25 cellular contexts compared by ENCODE assay signal in the genomic region with DNA sequence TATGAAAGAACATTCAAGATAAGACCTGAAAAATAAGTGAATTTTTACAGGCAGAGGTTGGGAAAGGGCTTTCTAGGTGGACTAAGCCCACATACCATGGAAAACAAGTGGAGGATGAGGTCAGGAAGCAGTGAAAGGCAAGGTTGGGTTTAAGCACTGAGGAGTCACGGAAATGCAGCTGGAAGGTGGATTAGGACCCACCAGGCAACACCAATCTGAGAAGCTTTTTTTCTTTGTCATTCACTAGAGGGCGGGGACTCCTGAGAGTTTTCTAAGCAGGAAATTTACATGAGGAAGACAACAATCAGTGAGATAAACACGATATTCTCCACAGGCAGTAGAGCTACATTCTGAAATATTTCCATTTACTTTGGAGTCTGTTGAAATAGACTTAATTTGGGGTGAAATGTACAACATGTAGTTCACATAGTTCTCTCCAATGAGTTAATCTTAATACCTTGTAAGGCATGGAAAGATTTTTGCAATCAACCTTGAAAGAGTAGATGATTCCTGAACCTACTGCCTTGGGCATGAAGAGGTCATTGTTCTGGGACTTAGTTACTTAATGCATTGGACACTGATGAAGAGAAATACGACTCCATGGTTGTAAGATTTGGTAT. TPM values are rescaled to one million over a fixed set of nuclear protein-coding genes. Genes with fewer than 3 reads are reported as not detected.
"Had no signal": no experiment of that assay in that cellular context is flagged by ENCODE, and none has a peak within 500 bp of the region (broad histone marks: within the 10 kb centered on the region; RNA-seq: fewer than 3 reads in every experiment).

No MANE protein-coding gene starts in this region.

- ATAC-seq: gastrocnemius medialis; left lobe of liver; naive thymus-derived CD4-positive, alpha-beta T cell; sciatic nerve; stimulated activated memory B cell treated with anti-CD40 and anti-IgM and Interleukin-4, amounts not matched to agents 10 μg/mL and 1 μg/mL and 100 μg/mL, for 72 hours had no signal

- H3K9me3 ChIP-seq: ascending aorta, esophagus muscularis mucosa, gastrocnemius medialis, transverse colon, vagina had no signal

- H3K36me3 ChIP-seq: ascending aorta, brain microvascular endothelial cell, esophagus muscularis mucosa, gastrocnemius medialis, transverse colon, vagina had no signal

- FAIRE-seq: small intestine had no signal

- H3K27ac ChIP-seq: ascending aorta, brain microvascular endothelial cell, esophagus muscularis mucosa, gastrocnemius medialis, transverse colon, vagina, VCaP had no signal

- H3K27me3 ChIP-seq: ascending aorta, esophagus muscularis mucosa, gastrocnemius medialis, vagina had no signal

- H3K4me3 ChIP-seq: ascending aorta, esophagus muscularis mucosa, gastrocnemius medialis, lung, transverse colon, vagina had no signal

- H3K4me1 ChIP-seq: ascending aorta, gastrocnemius medialis, transverse colon had no signal

- DNase-seq: activated CD4-positive, CD25-positive, alpha-beta regulatory T cell treated with anti-CD3 and anti-CD28 coated beads, Interleukin-2, amount 50 U/mL, for 72 hours; activated gamma-delta T cell treated with Interleukin-2 at 50 U/mL for 16 hours; activated T-cell treated with anti-CD3 and anti-CD28 coated beads, Interleukin-2, amount 50 U/mL, for 1 hour; brain microvascular endothelial cell; caudate nucleus; effector CD4-positive, alpha-beta T cell; gastrocnemius medialis; hippocampal formation; immature natural killer cell; naive thymus-derived CD4-positive, alpha-beta T cell; occipital lobe; small intestine; stimulated activated CD4-positive, alpha-beta T cell treated with anti-CD3 and anti-CD28 coated beads, Interleukin-2, amount 100 ng/mL, for 24 hours; transverse colon had no signal

RNA-seq across cellular contexts. Expression of a gene that starts 40.7 kb away (rescaled TPM):
- total RNA-seq: kidney epithelial cell; left lobe of liver; naive thymus-derived CD4-positive, alpha-beta T cell; neural crest cell; occipital lobe; temporal lobe had no signal
- polyA plus RNA-seq: naive thymus-derived CD4-positive, alpha-beta T cell had no signal
